Comparison of ENCODE assay signal across 3 cellular contexts in genomic region chr13:39446865-39447264, GRCh38.
"Had no signal": no experiment of that assay in that cellular context is flagged by ENCODE, and none has a peak within 500 bp of the region (broad histone marks: within the 10 kb centered on the region; RNA-seq: fewer than 3 reads in every experiment).

No MANE protein-coding gene starts in this region.

- H3K4me3 ChIP-seq: GM12878 had no signal

- ATAC-seq: GM12878 had no signal

- DNase-seq: GDM1, GF-D8 had no signal
